ENCODE assay signal across 24 cellular contexts in genomic region chr3:13186416-13186815, GRCh38.
"Had no signal": no experiment of that assay in that cellular context is flagged by ENCODE, and none has a peak within 500 bp of the region (broad histone marks: within the 10 kb centered on the region; RNA-seq: fewer than 3 reads in every experiment).

No MANE protein-coding gene starts in this region.

- H3K4me1 Mint-ChIP-seq: WTC11 had no signal

- H2AFZ ChIP-seq: PC-9 had no signal

- DNase-seq: activated CD4-positive, alpha-beta T cell treated with anti-CD3 and anti-CD28 coated beads for 48 hours; activated CD4-positive, alpha-beta T cell treated with anti-CD3 and anti-CD28 coated beads, Interleukin-2, amount 50 U/mL, for 4 hours; activated CD4-positive, CD25-positive, alpha-beta regulatory T cell treated with anti-CD3 and anti-CD28 coated beads, Interleukin-2, amount 50 U/mL, for 72 hours; activated CD8-positive, alpha-beta memory T cell treated with anti-CD3 and anti-CD28 coated beads, Interleukin-2, amount 50 U/mL, for 48 hours; activated CD8-positive, alpha-beta T cell treated with anti-CD3 and anti-CD28 coated beads, Interleukin-2, amount 10 ng/mL, durations not matched to agents 7 days and 5 days; activated naive CD4-positive, alpha-beta T cell treated with anti-CD3 and anti-CD28 coated beads, Interleukin-2, amount 50 U/mL, for 16 hours; activated T-cell treated with anti-CD3 and anti-CD28 coated beads, Interleukin-2, amount 50 U/mL, for 1 hour; amniotic stem cell; brain microvascular endothelial cell; Karpas-422; MM.1S; NCI-H1105; NCI-H1436; NCI-H187; NCI-H2081 treated with DMSO at 0.1 percent for 48 hours; NCI-H446; NCI-H524; SIG-M5; T-helper 17 cell; T-helper 9 cell had no signal

- H3K27me3 Mint-ChIP-seq: T-helper 17 cell had no signal

- ATAC-seq: activated CD8-positive, alpha-beta T cell treated with anti-CD3 and anti-CD28 coated beads, Interleukin-2, amount 10 ng/mL, durations not matched to agents 7 days and 5 days; T-helper 17 cell; WTC11 had no signal

- H3K4me3 Mint-ChIP-seq: activated CD8-positive, alpha-beta T cell treated with anti-CD3 and anti-CD28 coated beads, Interleukin-2, amount 10 ng/mL, durations not matched to agents 7 days and 5 days; T-helper 17 cell; WTC11 had no signal

- H3K27me3 ChIP-seq: ascending aorta, brain microvascular endothelial cell, cardiac muscle cell had no signal

- H3K27ac ChIP-seq: ascending aorta, brain microvascular endothelial cell, cardiac muscle cell, PC-9 had no signal

- H3K4me2 ChIP-seq: PC-9 had no signal

- H3K9me3 ChIP-seq: ascending aorta had no signal

- H3K4me3 ChIP-seq: ascending aorta, cardiac muscle cell, PC-9 had no signal

- H3K36me3 ChIP-seq: ascending aorta, brain microvascular endothelial cell, cardiac muscle cell had no signal

- H3K27ac Mint-ChIP-seq: activated CD8-positive, alpha-beta T cell treated with anti-CD3 and anti-CD28 coated beads, Interleukin-2, amount 10 ng/mL, durations not matched to agents 7 days and 5 days; T-helper 17 cell; WTC11 had no signal

- H3K4me1 ChIP-seq: ascending aorta had no signal
